In the genomic region with DNA sequence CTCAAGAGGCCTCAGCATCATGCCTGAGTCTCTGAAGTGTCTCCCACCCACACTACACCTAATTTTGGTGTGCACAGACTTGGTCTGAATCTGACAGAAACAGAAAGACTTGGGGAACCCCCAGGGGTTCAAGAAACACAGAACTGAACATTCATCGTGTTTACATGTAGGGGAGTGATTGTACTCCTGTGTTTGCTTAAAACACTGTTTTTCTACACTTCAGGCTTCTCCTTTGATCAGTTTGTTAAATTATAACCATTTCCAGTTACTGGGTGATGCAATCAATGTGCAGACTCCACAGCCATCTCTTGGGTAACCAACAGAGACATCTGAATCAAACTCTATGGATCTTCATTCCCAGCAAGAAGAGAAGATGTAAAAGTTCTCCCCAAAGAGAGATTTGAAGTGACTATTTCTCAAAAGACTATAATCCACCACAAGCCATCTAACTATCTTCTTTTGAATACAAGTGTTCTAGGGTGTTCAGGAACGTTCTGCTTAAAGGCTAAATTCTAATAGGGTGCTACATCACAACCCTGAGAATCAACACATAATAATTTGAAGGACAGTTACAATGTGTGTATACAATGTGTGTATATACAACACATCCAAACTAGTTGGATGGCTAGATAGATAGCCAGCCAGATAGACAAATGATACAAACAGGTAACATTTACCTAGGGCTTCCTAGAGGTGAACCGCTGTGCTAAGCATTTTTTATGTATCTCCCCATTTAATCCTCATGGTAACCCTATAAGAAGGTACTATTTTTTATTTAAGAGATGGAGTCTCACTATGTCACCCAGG, we compare ENCODE assay signal across 1 cellular context.
TF ChIP-seq lines count a peak whose summit lies in the region.

No MANE protein-coding gene starts in this region.

TF ChIP-seq in SK-N-SH, 30 proteins besides CTCF, POLR2A, EP300 and RAD21:
- TF ChIP-seq JUND (IDR thresholded peaks at IDR 0.05) (no peak), RCOR1 (IDR thresholded peaks at IDR 0.05; ENCODE audit: low read length) (no peak), USF2 (IDR thresholded peaks at IDR 0.05; ENCODE audit: borderline replicate concordance, low read depth, low read length) (no peak), YY1 (IDR thresholded peaks at IDR 0.05; ENCODE audit: low read depth) (no peak), USF1 (IDR thresholded peaks at IDR 0.05; ENCODE audit: borderline replicate concordance, low read depth) (no peak), ELF1 (IDR thresholded peaks at IDR 0.05) (no peak), TCF12 (IDR thresholded peaks at IDR 0.05) (no peak), TAF1 (IDR thresholded peaks at IDR 0.05; ENCODE audit: borderline replicate concordance, low read depth, low read length) (no peak), POLR2AphosphoS5 (IDR thresholded peaks at IDR 0.05; ENCODE audit: low read depth, low read length) (no peak), FOSL2 (IDR thresholded peaks at IDR 0.05; ENCODE audit: borderline replicate concordance, low read depth) (no peak), NFIC (IDR thresholded peaks at IDR 0.05; ENCODE audit: borderline replicate concordance) (no peak), NRF1 (IDR thresholded peaks at IDR 0.05; ENCODE audit: low read depth, low read length) (no peak), SMC3 (IDR thresholded peaks at IDR 0.05; ENCODE audit: low read depth, low read length) (no peak)
- TF ChIP-seq, protein P1, sequence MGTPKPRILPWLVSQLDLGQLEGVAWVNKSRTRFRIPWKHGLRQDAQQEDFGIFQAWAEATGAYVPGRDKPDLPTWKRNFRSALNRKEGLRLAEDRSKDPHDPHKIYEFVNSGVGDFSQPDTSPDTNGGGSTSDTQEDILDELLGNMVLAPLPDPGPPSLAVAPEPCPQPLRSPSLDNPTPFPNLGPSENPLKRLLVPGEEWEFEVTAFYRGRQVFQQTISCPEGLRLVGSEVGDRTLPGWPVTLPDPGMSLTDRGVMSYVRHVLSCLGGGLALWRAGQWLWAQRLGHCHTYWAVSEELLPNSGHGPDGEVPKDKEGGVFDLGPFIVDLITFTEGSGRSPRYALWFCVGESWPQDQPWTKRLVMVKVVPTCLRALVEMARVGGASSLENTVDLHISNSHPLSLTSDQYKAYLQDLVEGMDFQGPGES (IDR thresholded peaks at IDR 0.05; ENCODE audit: low read depth, low read length), result no peak
